In genomic region chr16:53054670-53055485, GRCh38 we compare ENCODE assay signal across 8 cellular contexts. TPM values are rescaled to one million over a fixed set of nuclear protein-coding genes. Genes with fewer than 3 reads are reported as not detected.
DNase-seq lines count a peak whose midpoint lies in the region; ATAC-seq and TF ChIP-seq lines count a peak whose summit lies in the region.

Gene CHD9, plus strand, starts transcription at chr16:53054991. Its CDS starts 101,099 bp downstream, at chr16:53156090.

- ATAC-seq in GM19395 (IDR thresholded peaks at IDR 0.05; ENCODE audit: unreplicated experiment) = peak; percentile 78
- peak; percentile 75 for ATAC-seq in HG03565 (IDR thresholded peaks at IDR 0.05; ENCODE audit: unreplicated experiment)
- peak; percentile 84 to 95 (median 89) for ATAC-seq in right lobe of liver

- H3K27me3 ChIP-seq in right lobe of liver = no peaks in the 10 kb centered on the region

- H3K4me1 ChIP-seq in right lobe of liver = peaks cover 0 to 55% (median 16%) of the 10 kb centered on the region in 4 donors

- H3K4me3 ChIP-seq in right lobe of liver = peak within 1 kb of the TSS; percentile 67 to 81 (median 81)

- DNase-seq in CD1c-positive myeloid dendritic cell (ENCODE audit: extremely low spot score) (peak; percentile 95), NCI-H748 treated with DMSO at 0.1 percent for 48 hours (lab: John Stamatoyannopoulos, UW) (peak; percentile 52), dermis microvascular lymphatic vessel endothelial cell (ENCODE audit: low read depth in 2 of 2) (peak; percentile 65 to 91), right lobe of liver (peak; percentile 88 to 90 (median 89))
- peak; percentile 70 to 75 for DNase-seq in activated CD4-positive, alpha-beta T cell treated with anti-CD3 and anti-CD28 coated beads, Interleukin-2, amount 50 U/mL, for 48 hours
- DNase-seq in stimulated activated CD4-positive, alpha-beta T cell treated with anti-CD3 and anti-CD28 coated beads, Interleukin-4, amount 100 ng/mL, for 4 hours = peak; percentile 63 to 72

- WGBS in right lobe of liver (ENCODE audit: insufficient coverage, low coverage, low lambda C conversion rate, missing lambda C conversion rate) = under 1% methylated on average over 24 of the region's 62 CpGs

- no peaks in the 10 kb centered on the region for H3K9me3 ChIP-seq in right lobe of liver

- intact Hi-C loops in right lobe of liver (cut with DNase I) = loop anchor here in 1 of 2 donors (5.0 kb wide), 1 partner anchor 72 kb away; no protein-coding TSS in a partner anchor

- TF ChIP-seq CTCF in right lobe of liver (IDR thresholded peaks at IDR 0.05) = peak; percentile 99 to 100 (median 100)

- TF ChIP-seq POLR2A in right lobe of liver (IDR thresholded peaks at IDR 0.05) = peak; percentile 71

- peak within 1 kb of the TSS; percentile 83 to 89 (median 83) for H3K27ac ChIP-seq in right lobe of liver

- H3K36me3 ChIP-seq in right lobe of liver = no peaks in the 10 kb centered on the region

RNA-seq across cellular contexts. Expression of gene CHD9, which starts in this region (rescaled TPM):
- total RNA-seq in dermis microvascular lymphatic vessel endothelial cell (24.0 and 26.9 TPM in 2 replicates), right lobe of liver (10 to 100 TPM; 19.8 to 44.3 (median 30.2) TPM)

Comparison
In these comparisons a context has a peak if more than half of its experiments do, and no peak if none do; other contexts are left out.
1. Peak in every context shown above with its lines: DNase-seq, ATAC-seq, H3K4me3 ChIP-seq and H3K27ac ChIP-seq.